In the genomic region with DNA sequence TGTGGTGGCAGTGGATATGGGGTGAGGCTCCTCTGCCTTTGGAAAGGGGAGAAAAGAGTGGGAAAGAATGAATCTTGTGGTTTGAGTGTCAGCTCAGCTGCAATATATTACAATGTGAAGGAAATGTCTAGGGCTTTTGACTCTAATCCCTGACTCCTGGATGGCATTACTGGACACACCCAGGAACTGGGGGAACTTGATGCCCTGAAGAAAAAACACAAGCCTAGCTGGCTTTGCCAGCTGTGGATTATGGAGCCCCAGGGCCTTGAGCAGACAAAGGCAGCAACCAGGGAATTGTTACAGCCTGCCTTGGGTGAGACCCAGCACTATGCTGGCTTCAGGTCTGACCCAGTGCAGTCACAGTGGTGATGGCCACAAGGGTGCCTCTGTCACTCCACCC, we compare ENCODE assay signal across 14 cellular contexts. TPM values are rescaled to one million over a fixed set of nuclear protein-coding genes. Genes with fewer than 3 reads are reported as not detected.
A peak's percentile ranks its signal among the peaks of the same experiment; 100 is the strongest.
DNase-seq lines count a peak whose midpoint lies in the region; ATAC-seq and TF ChIP-seq lines count a peak whose summit lies in the region.
"Had no signal": no experiment of that assay in that cellular context is flagged by ENCODE, and none has a peak within 500 bp of the region (broad histone marks: within the 10 kb centered on the region; RNA-seq: fewer than 3 reads in every experiment).

No MANE protein-coding gene starts in this region.

- intact Hi-C loops in MCF 10A (cut with micrococcal nuclease): no loop called here
- intact Hi-C loops in breast epithelium (cut with DNase I; ENCODE audit: low total_unique reads): no loop called here
- intact Hi-C loops in mammary epithelial cell (cut with micrococcal nuclease): no loop called here

- ATAC-seq in GM21360 (IDR thresholded peaks at IDR 0.05; ENCODE audit: unreplicated experiment): no peak

- H3K9me3 Mint-ChIP-seq in MCF 10A (ENCODE audit: unreplicated experiment): peaks cover 37% of the 10 kb centered on the region

- no peak overlapping the region for H3K9ac ChIP-seq in mammary epithelial cell (ENCODE audit: insufficient read depth, low read length)
- H3K9ac ChIP-seq: BLaER1 treated with 17β-estradiol and CSF1 and Interleukin-3, amounts not matched to agents 10 nM and 100 nM had no signal

- no peak for TF ChIP-seq EP300 in tibial nerve (IDR thresholded peaks at IDR 0.05)

- H4K20me1 ChIP-seq in mammary epithelial cell (ENCODE audit: insufficient read depth, low read length): no peaks in the 10 kb centered on the region
- H4K20me1 ChIP-seq: BLaER1 treated with 17β-estradiol and CSF1 and Interleukin-3, amounts not matched to agents 10 nM and 100 nM had no signal

- POLR2A ChIA-PET in MCF 10A (lab: Yijun Ruan, JAX): no interaction called here

- BruUV-seq in MCF 10A (replicated peaks; lab: Mats Ljungman, UMichigan) (no TSS peak), mammary epithelial cell (replicated peaks; lab: Mats Ljungman, UMichigan) (no TSS peak)

- CTCF ChIA-PET in MCF 10A (lab: Yijun Ruan, JAX): no interaction called here
- CTCF ChIA-PET in mammary epithelial cell (lab: Charles Lee; ENCODE audit: low non-redundant PET): no interaction called here

- DNase-seq in MCF 10A (ENCODE audit: unreplicated experiment): peak; percentile 5
- DNase-seq in breast epithelium (ENCODE audit: low spot score in 2 of 2): no peak
- peak; percentile 3 for DNase-seq in mammary epithelial cell
- DNase-seq in foreskin fibroblast: peak; percentile 2 to 15
- DNase-seq in stimulated activated CD4-positive, alpha-beta T cell treated with anti-CD3 and anti-CD28 coated beads, Interleukin-1b, Interleukin-23, amount 100 ng/mL, for 48 hours: no peak
- DNase-seq in tibial nerve (ENCODE audit: low spot score in 2 of 2): no peak
- DNase-seq in ACHN: no peak
- DNase-seq: 8988T; CD4-positive, CD25-positive, alpha-beta regulatory T cell; DMS53; GOT3; H9 had no signal

- no peak for TF ChIP-seq POLR2A in breast epithelium (IDR thresholded peaks at IDR 0.05)
- no peak for TF ChIP-seq POLR2A in tibial nerve (IDR thresholded peaks at IDR 0.05)

- no peak overlapping the region for H2AFZ ChIP-seq in mammary epithelial cell (ENCODE audit: low read depth, low read length)

- H3K27me3 Mint-ChIP-seq in MCF 10A (ENCODE audit: insufficient read depth, unreplicated experiment): no peaks in the 10 kb centered on the region
- H3K27me3 Mint-ChIP-seq: CD4-positive, CD25-positive, alpha-beta regulatory T cell had no signal

- H3K4me3 ChIP-seq in breast epithelium (no peak overlapping the region), mammary epithelial cell (replicated peaks in 1 of 3; ENCODE audit: insufficient read depth in 1 of 3, low read depth in 2 of 3, low read length in 3 of 3) (no peak overlapping the region), foreskin fibroblast (ENCODE audit: low read depth in 1 of 2, low read length in 2 of 2) (no peak overlapping the region), tibial nerve (no peak overlapping the region)
- H3K4me3 ChIP-seq: BLaER1 treated with 17β-estradiol and CSF1 and Interleukin-3, amounts not matched to agents 10 nM and 100 nM had no signal

- peaks cover 0 to 7% of the 10 kb centered on the region in 2 donors for H3K27me3 ChIP-seq in breast epithelium
- peaks cover 2% of the 10 kb centered on the region for H3K27me3 ChIP-seq in mammary epithelial cell (ENCODE audit: insufficient read depth, low read length)
- no peaks in the 10 kb centered on the region for H3K27me3 ChIP-seq in tibial nerve

- H3K4me2 ChIP-seq in mammary epithelial cell (ENCODE audit: insufficient read depth, low read depth, low read length): no peak overlapping the region
- H3K4me2 ChIP-seq: BLaER1 treated with 17β-estradiol and CSF1 and Interleukin-3, amounts not matched to agents 10 nM and 100 nM had no signal

- peaks cover 12 to 27% of the 10 kb centered on the region in 2 donors for H3K9me3 ChIP-seq in breast epithelium
- peaks cover 19% of the 10 kb centered on the region for H3K9me3 ChIP-seq in mammary epithelial cell (replicated peaks; ENCODE audit: insufficient read depth, low read length)
- peaks cover 0 to 6% (median 0%) of the 10 kb centered on the region in 4 donors for H3K9me3 ChIP-seq in tibial nerve

- H3K27ac Mint-ChIP-seq in MCF 10A (ENCODE audit: low read depth, unreplicated experiment): no peak overlapping the region
- H3K27ac Mint-ChIP-seq: CD4-positive, CD25-positive, alpha-beta regulatory T cell; H9 had no signal

- H3K27ac ChIP-seq in breast epithelium: no peak overlapping the region
- no peak overlapping the region for H3K27ac ChIP-seq in mammary epithelial cell (ENCODE audit: insufficient read depth, low read depth, low read length)
- H3K27ac ChIP-seq in tibial nerve: no peak overlapping the region
- H3K27ac ChIP-seq: BLaER1 treated with 17β-estradiol and CSF1 and Interleukin-3, amounts not matched to agents 10 nM and 100 nM had no signal

- H3K79me2 ChIP-seq in mammary epithelial cell (ENCODE audit: insufficient read depth, low read length): no peaks in the 10 kb centered on the region

- no peak for TF ChIP-seq CTCF in MCF 10A (IDR thresholded peaks at IDR 0.05; ENCODE audit: unreplicated experiment)
- TF ChIP-seq CTCF in breast epithelium (IDR thresholded peaks at IDR 0.05): no peak
- no peak for TF ChIP-seq CTCF in mammary epithelial cell (conservative IDR thresholded peaks at IDR 0.05 in 1 of 2, IDR thresholded peaks at IDR 0.05 in 1 of 2; ENCODE audit: extremely low read depth in 1 of 2, insufficient read depth in 1 of 2, low read depth in 1 of 2, low read length in 2 of 2)
- no peak for TF ChIP-seq CTCF in foreskin fibroblast (IDR thresholded peaks at IDR 0.05; ENCODE audit: low read depth, low read length)
- no peak for TF ChIP-seq CTCF in tibial nerve (IDR thresholded peaks at IDR 0.05)

- in situ Hi-C loops in mammary epithelial cell (cut with MboI; ENCODE audit: low sequenced_read_pairs in 2 of 2) (no loop called here), ACHN (cut with HindIII; ENCODE audit: low pct_ligation_motif_present, low pct_unique_long_range_greater_than_20kb, low sequenced_read_pairs) (no loop called here)

- no peaks in the 10 kb centered on the region for H3K36me3 Mint-ChIP-seq in MCF 10A (ENCODE audit: insufficient read depth, unreplicated experiment)
- H3K36me3 Mint-ChIP-seq: CD4-positive, CD25-positive, alpha-beta regulatory T cell had no signal

- no peaks in the 10 kb centered on the region for H3K4me1 Mint-ChIP-seq in MCF 10A (ENCODE audit: insufficient read depth, unreplicated experiment)
- H3K4me1 Mint-ChIP-seq: H9 had no signal

- H3K4me1 ChIP-seq in breast epithelium (no peaks in the 10 kb centered on the region), mammary epithelial cell (ENCODE audit: insufficient read depth, low read length) (no peaks in the 10 kb centered on the region), tibial nerve (no peaks in the 10 kb centered on the region)

- no peaks in the 10 kb centered on the region for H3K36me3 ChIP-seq in breast epithelium
- H3K36me3 ChIP-seq in mammary epithelial cell (ENCODE audit: insufficient read depth, low read length): no peaks in the 10 kb centered on the region
- H3K36me3 ChIP-seq in tibial nerve: no peaks in the 10 kb centered on the region
- H3K36me3 ChIP-seq: BLaER1 treated with 17β-estradiol and CSF1 and Interleukin-3, amounts not matched to agents 10 nM and 100 nM had no signal

- H3K4me3 Mint-ChIP-seq in MCF 10A (ENCODE audit: unreplicated experiment): no peak overlapping the region
- H3K4me3 Mint-ChIP-seq: CD4-positive, CD25-positive, alpha-beta regulatory T cell; H9 had no signal

- dilution Hi-C loops in mammary epithelial cell (cut with HindIII; ENCODE audit: low sequenced_read_pairs): no loop called here

RNA-seq across cellular contexts. Expression of a gene that starts 57.1 kb away (rescaled TPM):
- total RNA-seq in MCF 10A (2022) (0.16 TPM in 1 of 2 replicates, not detected in the other), breast epithelium (1 to 10 TPM; 2.8 to 4.5 (median 3.6) TPM), mammary epithelial cell (under 1 TPM in 1 of 2 donors, not detected in 1; under 0.01 TPM), tibial nerve (1 to 10 TPM in 3 of 4 donors, under 1 TPM in 1; 0.90 to 5.3 (median 3.3) TPM)
- not detected for polyA plus RNA-seq in mammary epithelial cell
- not detected for polyA minus RNA-seq in mammary epithelial cell
- total RNA-seq: H9 had no signal

Comparison
In these comparisons a context has a peak if more than half of its experiments do, and no peak if none do; other contexts are left out.
1. DNase-seq: peak in MCF 10A (single experiment), mammary epithelial cell (single experiment) and foreskin fibroblast (2 of 2); none in breast epithelium (0 of 2), stimulated activated CD4-positive, alpha-beta T cell treated with anti-CD3 and anti-CD28 coated beads, Interleukin-1b, Interleukin-23, amount 100 ng/mL, for 48 hours (single experiment), tibial nerve (0 of 2) and ACHN (single experiment).